Comparison of ENCODE assay signal across 1 cellular context in the genomic region with DNA sequence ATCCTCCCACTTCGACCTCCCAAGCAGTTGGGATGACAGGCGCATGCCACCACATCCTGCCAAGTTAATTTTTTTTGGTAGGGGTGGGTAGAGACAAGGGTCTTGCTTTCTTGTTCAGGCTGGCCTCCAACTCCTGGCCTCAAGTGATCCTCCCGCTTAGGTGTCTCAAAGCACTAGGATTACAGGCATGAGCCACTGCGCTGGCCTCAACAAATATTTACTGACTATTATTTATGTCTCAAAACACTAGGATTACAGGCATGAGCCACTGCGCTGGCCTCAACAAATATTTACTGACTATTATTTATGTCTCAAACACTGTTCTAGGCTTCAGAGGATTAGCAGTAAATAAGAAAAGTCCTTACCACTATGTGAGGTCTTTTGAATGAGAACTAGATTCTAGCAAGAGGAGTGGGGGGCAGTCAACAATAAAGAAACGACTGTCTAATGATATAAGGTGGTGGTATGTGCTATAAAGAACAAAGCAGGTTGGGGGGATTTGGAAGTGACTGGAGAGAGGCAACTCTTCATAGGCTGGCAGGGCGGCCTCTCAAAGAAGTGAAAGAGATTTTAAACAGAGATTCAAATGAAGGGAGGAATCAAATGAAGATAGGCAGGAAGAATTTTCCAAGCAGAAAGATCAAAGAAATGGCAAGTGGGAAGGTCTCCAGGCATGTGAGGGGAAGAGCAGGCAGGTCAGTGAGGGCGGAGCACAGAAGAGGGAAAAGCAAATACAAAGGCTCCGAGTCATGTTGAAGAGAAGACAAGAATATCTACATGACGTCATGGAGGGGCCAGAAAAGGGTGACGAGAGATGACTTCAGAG.
TF ChIP-seq lines count a peak whose summit lies in the region.

No MANE protein-coding gene starts in this region.

TF ChIP-seq in HepG2, 621 proteins besides CTCF, POLR2A, EP300 and RAD21 (continued from another document and continues in another):
- TF ChIP-seq, protein P1, sequence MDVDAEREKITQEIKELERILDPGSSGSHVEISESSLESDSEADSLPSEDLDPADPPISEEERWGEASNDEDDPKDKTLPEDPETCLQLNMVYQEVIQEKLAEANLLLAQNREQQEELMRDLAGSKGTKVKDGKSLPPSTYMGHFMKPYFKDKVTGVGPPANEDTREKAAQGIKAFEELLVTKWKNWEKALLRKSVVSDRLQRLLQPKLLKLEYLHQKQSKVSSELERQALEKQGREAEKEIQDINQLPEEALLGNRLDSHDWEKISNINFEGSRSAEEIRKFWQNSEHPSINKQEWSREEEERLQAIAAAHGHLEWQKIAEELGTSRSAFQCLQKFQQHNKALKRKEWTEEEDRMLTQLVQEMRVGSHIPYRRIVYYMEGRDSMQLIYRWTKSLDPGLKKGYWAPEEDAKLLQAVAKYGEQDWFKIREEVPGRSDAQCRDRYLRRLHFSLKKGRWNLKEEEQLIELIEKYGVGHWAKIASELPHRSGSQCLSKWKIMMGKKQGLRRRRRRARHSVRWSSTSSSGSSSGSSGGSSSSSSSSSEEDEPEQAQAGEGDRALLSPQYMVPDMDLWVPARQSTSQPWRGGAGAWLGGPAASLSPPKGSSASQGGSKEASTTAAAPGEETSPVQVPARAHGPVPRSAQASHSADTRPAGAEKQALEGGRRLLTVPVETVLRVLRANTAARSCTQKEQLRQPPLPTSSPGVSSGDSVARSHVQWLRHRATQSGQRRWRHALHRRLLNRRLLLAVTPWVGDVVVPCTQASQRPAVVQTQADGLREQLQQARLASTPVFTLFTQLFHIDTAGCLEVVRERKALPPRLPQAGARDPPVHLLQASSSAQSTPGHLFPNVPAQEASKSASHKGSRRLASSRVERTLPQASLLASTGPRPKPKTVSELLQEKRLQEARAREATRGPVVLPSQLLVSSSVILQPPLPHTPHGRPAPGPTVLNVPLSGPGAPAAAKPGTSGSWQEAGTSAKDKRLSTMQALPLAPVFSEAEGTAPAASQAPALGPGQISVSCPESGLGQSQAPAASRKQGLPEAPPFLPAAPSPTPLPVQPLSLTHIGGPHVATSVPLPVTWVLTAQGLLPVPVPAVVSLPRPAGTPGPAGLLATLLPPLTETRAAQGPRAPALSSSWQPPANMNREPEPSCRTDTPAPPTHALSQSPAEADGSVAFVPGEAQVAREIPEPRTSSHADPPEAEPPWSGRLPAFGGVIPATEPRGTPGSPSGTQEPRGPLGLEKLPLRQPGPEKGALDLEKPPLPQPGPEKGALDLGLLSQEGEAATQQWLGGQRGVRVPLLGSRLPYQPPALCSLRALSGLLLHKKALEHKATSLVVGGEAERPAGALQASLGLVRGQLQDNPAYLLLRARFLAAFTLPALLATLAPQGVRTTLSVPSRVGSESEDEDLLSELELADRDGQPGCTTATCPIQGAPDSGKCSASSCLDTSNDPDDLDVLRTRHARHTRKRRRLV (CRISPR knock-in tag; IDR thresholded peaks at IDR 0.05): no peak
- TF ChIP-seq, protein P2, sequence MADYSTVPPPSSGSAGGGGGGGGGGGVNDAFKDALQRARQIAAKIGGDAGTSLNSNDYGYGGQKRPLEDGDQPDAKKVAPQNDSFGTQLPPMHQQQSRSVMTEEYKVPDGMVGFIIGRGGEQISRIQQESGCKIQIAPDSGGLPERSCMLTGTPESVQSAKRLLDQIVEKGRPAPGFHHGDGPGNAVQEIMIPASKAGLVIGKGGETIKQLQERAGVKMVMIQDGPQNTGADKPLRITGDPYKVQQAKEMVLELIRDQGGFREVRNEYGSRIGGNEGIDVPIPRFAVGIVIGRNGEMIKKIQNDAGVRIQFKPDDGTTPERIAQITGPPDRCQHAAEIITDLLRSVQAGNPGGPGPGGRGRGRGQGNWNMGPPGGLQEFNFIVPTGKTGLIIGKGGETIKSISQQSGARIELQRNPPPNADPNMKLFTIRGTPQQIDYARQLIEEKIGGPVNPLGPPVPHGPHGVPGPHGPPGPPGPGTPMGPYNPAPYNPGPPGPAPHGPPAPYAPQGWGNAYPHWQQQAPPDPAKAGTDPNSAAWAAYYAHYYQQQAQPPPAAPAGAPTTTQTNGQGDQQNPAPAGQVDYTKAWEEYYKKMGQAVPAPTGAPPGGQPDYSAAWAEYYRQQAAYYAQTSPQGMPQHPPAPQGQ (CRISPR knock-in tag; IDR thresholded peaks at IDR 0.05; ENCODE audit: borderline replicate concordance): no peak
- TF ChIP-seq TP53 (CRISPR knock-in tag; conservative IDR thresholded peaks at IDR 0.05) (no peak), SP2 (CRISPR knock-in tag; IDR thresholded peaks at IDR 0.05) (no peak), ZNF83 (CRISPR knock-in tag; IDR thresholded peaks at IDR 0.05; ENCODE audit: borderline replicate concordance) (no peak), ZNF562 (CRISPR knock-in tag; IDR thresholded peaks at IDR 0.05; ENCODE audit: borderline replicate concordance) (no peak), SRSF1 (optimal IDR thresholded peaks at IDR 0.05; ENCODE audit: low read depth, low read length) (no peak), GABPA (IDR thresholded peaks at IDR 0.05; ENCODE audit: low read depth, low read length) (no peak), GABPA (CRISPR knock-in tag; IDR thresholded peaks at IDR 0.05; ENCODE audit: low read depth) (no peak), SNAPC2 (CRISPR knock-in tag; IDR thresholded peaks at IDR 0.05) (no peak), RBM39 (IDR thresholded peaks at IDR 0.05; ENCODE audit: low read depth, low read length, poor library complexity, severe bottlenecking) (no peak), MYC (CRISPR knock-in tag; IDR thresholded peaks at IDR 0.05; ENCODE audit: borderline replicate concordance) (no peak), ZNF567 (CRISPR knock-in tag; IDR thresholded peaks at IDR 0.05; ENCODE audit: borderline replicate concordance) (no peak), RXRA (CRISPR knock-in tag; IDR thresholded peaks at IDR 0.05) (peak; percentile 55; the same call in 1 of the 2 replicates), CHD2 (IDR thresholded peaks at IDR 0.05; ENCODE audit: low read depth, low read length) (no peak), ZNF782 (CRISPR knock-in tag; IDR thresholded peaks at IDR 0.05; ENCODE audit: borderline replicate concordance) (no peak), ZNF570 (CRISPR knock-in tag; IDR thresholded peaks at IDR 0.05; ENCODE audit: borderline replicate concordance) (no peak), ZNF274 (CRISPR knock-in tag; IDR thresholded peaks at IDR 0.05) (no peak), ZNF879 (CRISPR knock-in tag; IDR thresholded peaks at IDR 0.05) (no peak), ZBTB21 (CRISPR knock-in tag; IDR thresholded peaks at IDR 0.05) (peak; percentile 98), ZNF773 (CRISPR knock-in tag; IDR thresholded peaks at IDR 0.05; ENCODE audit: borderline replicate concordance) (no peak), SIX1 (CRISPR knock-in tag; IDR thresholded peaks at IDR 0.05; ENCODE audit: borderline replicate concordance) (peak; percentile 59; the same call in 1 of the 2 replicates), SOX6 (IDR thresholded peaks at IDR 0.05) (no peak), SOX6 (CRISPR knock-in tag; IDR thresholded peaks at IDR 0.05) (peak; percentile 97), ZNF205 (CRISPR knock-in tag; IDR thresholded peaks at IDR 0.05) (peak; percentile 21; the same call in 1 of the 2 replicates), ZSCAN22 (CRISPR knock-in tag; IDR thresholded peaks at IDR 0.05) (no peak), YEATS2 (CRISPR knock-in tag; IDR thresholded peaks at IDR 0.05; ENCODE audit: borderline replicate concordance) (no peak)
- TF ChIP-seq, protein P3, sequence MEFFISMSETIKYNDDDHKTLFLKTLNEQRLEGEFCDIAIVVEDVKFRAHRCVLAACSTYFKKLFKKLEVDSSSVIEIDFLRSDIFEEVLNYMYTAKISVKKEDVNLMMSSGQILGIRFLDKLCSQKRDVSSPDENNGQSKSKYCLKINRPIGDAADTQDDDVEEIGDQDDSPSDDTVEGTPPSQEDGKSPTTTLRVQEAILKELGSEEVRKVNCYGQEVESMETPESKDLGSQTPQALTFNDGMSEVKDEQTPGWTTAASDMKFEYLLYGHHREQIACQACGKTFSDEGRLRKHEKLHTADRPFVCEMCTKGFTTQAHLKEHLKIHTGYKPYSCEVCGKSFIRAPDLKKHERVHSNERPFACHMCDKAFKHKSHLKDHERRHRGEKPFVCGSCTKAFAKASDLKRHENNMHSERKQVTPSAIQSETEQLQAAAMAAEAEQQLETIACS (CRISPR knock-in tag; IDR thresholded peaks at IDR 0.05): no peak
- TF ChIP-seq, protein P4, sequence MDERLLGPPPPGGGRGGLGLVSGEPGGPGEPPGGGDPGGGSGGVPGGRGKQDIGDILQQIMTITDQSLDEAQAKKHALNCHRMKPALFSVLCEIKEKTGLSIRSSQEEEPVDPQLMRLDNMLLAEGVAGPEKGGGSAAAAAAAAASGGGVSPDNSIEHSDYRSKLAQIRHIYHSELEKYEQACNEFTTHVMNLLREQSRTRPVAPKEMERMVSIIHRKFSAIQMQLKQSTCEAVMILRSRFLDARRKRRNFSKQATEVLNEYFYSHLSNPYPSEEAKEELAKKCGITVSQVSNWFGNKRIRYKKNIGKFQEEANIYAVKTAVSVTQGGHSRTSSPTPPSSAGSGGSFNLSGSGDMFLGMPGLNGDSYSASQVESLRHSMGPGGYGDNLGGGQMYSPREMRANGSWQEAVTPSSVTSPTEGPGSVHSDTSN (CRISPR knock-in tag; IDR thresholded peaks at IDR 0.05): no peak
- TF ChIP-seq, protein P5, sequence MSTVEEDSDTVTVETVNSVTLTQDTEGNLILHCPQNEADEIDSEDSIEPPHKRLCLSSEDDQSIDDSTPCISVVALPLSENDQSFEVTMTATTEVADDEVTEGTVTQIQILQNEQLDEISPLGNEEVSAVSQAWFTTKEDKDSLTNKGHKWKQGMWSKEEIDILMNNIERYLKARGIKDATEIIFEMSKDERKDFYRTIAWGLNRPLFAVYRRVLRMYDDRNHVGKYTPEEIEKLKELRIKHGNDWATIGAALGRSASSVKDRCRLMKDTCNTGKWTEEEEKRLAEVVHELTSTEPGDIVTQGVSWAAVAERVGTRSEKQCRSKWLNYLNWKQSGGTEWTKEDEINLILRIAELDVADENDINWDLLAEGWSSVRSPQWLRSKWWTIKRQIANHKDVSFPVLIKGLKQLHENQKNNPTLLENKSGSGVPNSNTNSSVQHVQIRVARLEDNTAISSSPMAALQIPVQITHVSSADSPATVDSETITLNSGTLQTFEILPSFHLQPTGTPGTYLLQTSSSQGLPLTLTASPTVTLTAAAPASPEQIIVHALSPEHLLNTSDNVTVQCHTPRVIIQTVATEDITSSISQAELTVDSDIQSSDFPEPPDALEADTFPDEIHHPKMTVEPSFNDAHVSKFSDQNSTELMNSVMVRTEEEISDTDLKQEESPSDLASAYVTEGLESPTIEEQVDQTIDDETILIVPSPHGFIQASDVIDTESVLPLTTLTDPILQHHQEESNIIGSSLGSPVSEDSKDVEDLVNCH (CRISPR knock-in tag; IDR thresholded peaks at IDR 0.05): no peak
- TF ChIP-seq, protein P6, sequence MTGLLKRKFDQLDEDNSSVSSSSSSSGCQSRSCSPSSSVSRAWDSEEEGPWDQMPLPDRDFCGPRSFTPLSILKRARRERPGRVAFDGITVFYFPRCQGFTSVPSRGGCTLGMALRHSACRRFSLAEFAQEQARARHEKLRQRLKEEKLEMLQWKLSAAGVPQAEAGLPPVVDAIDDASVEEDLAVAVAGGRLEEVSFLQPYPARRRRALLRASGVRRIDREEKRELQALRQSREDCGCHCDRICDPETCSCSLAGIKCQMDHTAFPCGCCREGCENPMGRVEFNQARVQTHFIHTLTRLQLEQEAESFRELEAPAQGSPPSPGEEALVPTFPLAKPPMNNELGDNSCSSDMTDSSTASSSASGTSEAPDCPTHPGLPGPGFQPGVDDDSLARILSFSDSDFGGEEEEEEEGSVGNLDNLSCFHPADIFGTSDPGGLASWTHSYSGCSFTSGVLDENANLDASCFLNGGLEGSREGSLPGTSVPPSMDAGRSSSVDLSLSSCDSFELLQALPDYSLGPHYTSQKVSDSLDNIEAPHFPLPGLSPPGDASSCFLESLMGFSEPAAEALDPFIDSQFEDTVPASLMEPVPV (CRISPR knock-in tag; IDR thresholded peaks at IDR 0.05): no peak
- TF ChIP-seq, protein P7, sequence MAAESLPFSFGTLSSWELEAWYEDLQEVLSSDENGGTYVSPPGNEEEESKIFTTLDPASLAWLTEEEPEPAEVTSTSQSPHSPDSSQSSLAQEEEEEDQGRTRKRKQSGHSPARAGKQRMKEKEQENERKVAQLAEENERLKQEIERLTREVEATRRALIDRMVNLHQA (CRISPR knock-in tag; IDR thresholded peaks at IDR 0.05): no peak
- TF ChIP-seq, protein P8, sequence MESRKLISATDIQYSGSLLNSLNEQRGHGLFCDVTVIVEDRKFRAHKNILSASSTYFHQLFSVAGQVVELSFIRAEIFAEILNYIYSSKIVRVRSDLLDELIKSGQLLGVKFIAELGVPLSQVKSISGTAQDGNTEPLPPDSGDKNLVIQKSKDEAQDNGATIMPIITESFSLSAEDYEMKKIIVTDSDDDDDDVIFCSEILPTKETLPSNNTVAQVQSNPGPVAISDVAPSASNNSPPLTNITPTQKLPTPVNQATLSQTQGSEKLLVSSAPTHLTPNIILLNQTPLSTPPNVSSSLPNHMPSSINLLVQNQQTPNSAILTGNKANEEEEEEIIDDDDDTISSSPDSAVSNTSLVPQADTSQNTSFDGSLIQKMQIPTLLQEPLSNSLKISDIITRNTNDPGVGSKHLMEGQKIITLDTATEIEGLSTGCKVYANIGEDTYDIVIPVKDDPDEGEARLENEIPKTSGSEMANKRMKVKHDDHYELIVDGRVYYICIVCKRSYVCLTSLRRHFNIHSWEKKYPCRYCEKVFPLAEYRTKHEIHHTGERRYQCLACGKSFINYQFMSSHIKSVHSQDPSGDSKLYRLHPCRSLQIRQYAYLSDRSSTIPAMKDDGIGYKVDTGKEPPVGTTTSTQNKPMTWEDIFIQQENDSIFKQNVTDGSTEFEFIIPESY (CRISPR knock-in tag; IDR thresholded peaks at IDR 0.05): no peak
- TF ChIP-seq, protein P9, sequence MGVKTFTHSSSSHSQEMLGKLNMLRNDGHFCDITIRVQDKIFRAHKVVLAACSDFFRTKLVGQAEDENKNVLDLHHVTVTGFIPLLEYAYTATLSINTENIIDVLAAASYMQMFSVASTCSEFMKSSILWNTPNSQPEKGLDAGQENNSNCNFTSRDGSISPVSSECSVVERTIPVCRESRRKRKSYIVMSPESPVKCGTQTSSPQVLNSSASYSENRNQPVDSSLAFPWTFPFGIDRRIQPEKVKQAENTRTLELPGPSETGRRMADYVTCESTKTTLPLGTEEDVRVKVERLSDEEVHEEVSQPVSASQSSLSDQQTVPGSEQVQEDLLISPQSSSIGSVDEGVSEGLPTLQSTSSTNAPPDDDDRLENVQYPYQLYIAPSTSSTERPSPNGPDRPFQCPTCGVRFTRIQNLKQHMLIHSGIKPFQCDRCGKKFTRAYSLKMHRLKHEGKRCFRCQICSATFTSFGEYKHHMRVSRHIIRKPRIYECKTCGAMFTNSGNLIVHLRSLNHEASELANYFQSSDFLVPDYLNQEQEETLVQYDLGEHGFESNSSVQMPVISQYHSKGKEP (CRISPR knock-in tag; IDR thresholded peaks at IDR 0.05): no peak
